13 cellular contexts compared by ENCODE assay signal in the genomic region with DNA sequence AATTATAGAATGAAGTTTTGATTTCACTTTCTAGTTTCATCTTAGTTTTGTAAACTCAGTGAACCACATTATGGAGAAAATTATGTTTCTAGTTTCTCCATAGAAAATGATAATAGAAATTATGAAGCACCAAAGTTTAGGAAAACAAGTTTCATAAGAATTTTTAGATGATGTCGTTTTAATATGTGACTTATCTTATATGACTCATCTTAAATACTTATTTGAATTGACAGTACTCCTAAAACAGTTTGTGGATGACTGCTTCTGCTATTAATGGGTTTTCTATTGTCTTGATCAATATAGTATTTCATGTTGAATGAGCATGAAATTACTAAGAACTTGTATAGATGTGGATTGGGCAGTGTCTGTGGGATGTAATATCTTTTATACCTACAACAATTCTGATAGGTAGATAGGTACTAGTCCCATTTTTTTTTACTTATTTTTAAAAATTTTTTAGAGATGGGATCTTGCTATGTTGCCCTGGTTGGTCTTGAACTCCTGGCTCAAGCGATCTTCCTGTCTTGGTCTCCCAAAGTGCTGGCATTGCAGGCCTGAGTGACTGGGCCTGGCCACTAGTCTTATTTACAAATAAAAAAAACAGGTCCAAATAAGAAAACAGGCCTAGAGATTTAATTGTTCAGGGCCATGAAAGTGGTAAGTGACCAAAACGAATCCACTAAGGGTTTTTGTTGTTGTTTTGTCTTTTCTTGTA. TPM values are rescaled to one million over a fixed set of nuclear protein-coding genes. Genes with fewer than 3 reads are reported as not detected.
DNase-seq lines count a peak whose midpoint lies in the region; ATAC-seq, FAIRE-seq and TF ChIP-seq lines count a peak whose summit lies in the region.
"Had no signal": no experiment of that assay in that cellular context is flagged by ENCODE, and none has a peak within 500 bp of the region (broad histone marks: within the 10 kb centered on the region; RNA-seq: fewer than 3 reads in every experiment).

No MANE protein-coding gene starts in this region.

- TF ChIP-seq EP300 in GM12878 (IDR thresholded peaks at IDR 0.05; ENCODE audit: borderline replicate concordance in 1 of 2, control insufficient read depth in 1 of 2, low read depth in 2 of 2, low read length in 2 of 2): no peak

- RAD21 ChIA-PET in GM12878 (lab: Charles Lee; ENCODE audit: unreplicated experiment): interaction anchor here (0.7 kb wide), 1 partner anchor 993 kb away, joined by 4 read pairs; no protein-coding TSS in a partner anchor

- intact Hi-C loops in Calu3 (cut with micrococcal nuclease; ENCODE audit: unreplicated experiment) (no loop called here), GM12878 (cut with micrococcal nuclease; ENCODE audit: unreplicated experiment) (no loop called here)

- H3K9me3 Mint-ChIP-seq in Calu3 (ENCODE audit: low read depth, unreplicated experiment): no peaks in the 10 kb centered on the region
- no peaks in the 10 kb centered on the region for H3K9me3 Mint-ChIP-seq in neural progenitor cell

- H3K4me1 ChIP-seq in HUES64 (ENCODE audit: insufficient read depth, low read length): peaks cover 29% of the 10 kb centered on the region
- peaks cover 26% of the 10 kb centered on the region for H3K4me1 ChIP-seq in GM12878 (ENCODE audit: control insufficient read depth, insufficient read depth, low read length)
- peaks cover 26% of the 10 kb centered on the region for H3K4me1 ChIP-seq in neural progenitor cell

- no peak for ATAC-seq in GM12878
- no peak for ATAC-seq in HG03039 (IDR thresholded peaks at IDR 0.05; ENCODE audit: unreplicated experiment)
- ATAC-seq: heart left ventricle, left lobe of liver, Panc1 had no signal

- in situ Hi-C loops in GM12878 (cut with MboI): no loop called here

- H3K36me3 Mint-ChIP-seq in Calu3 (ENCODE audit: insufficient read depth, unreplicated experiment) (peaks cover 31% of the 10 kb centered on the region), neural progenitor cell (peaks cover 6% of the 10 kb centered on the region)

- peaks cover 34% of the 10 kb centered on the region for H3K79me2 ChIP-seq in GM12878 (ENCODE audit: control insufficient read depth, insufficient read depth, low read length)
- peaks cover 76% of the 10 kb centered on the region for H3K79me2 ChIP-seq in neural progenitor cell (ENCODE audit: low read depth)

- SMC1A ChIA-PET in GM12878 (lab: Charles Lee; ENCODE audit: uncharacterized antibody, unreplicated experiment): interaction anchor here (0.7 to 2.6 kb wide), 5 partner anchors 8 to 837 kb away, joined by 3 to 13 read pairs (median 3); no protein-coding TSS in a partner anchor

- no peak overlapping the region; the same call in 1 of the 2 replicates for H3K9ac ChIP-seq in HUES64 (ENCODE audit: low read depth, low read length)
- no peak overlapping the region for H3K9ac ChIP-seq in GM12878 (ENCODE audit: control insufficient read depth, insufficient read depth, low read length)
- H3K9ac ChIP-seq in neural progenitor cell: no peak overlapping the region

- H3K27me3 ChIP-seq in HUES64 (ENCODE audit: insufficient read depth, low read length) (no peaks in the 10 kb centered on the region), GM12878 (replicated peaks in 1 of 2; ENCODE audit: control insufficient read depth in 2 of 2, insufficient read depth in 2 of 2, low read length in 1 of 2) (no peaks in the 10 kb centered on the region), neural progenitor cell (no peaks in the 10 kb centered on the region)
- H3K27me3 ChIP-seq: heart left ventricle had no signal

- TF ChIP-seq POLR2A in GM12878 (IDR thresholded peaks at IDR 0.05; ENCODE audit: low read depth, low read length): no peak

- H3K9me3 ChIP-seq in HUES64 (ENCODE audit: insufficient read depth, low read depth, low read length) (no peaks in the 10 kb centered on the region), GM12878 (replicated peaks; ENCODE audit: control insufficient read depth, insufficient read depth, low read length) (no peaks in the 10 kb centered on the region), neural progenitor cell (ENCODE audit: low read depth) (no peaks in the 10 kb centered on the region)
- H3K9me3 ChIP-seq: HAP-1, heart left ventricle had no signal

- H3K4me3 Mint-ChIP-seq in Calu3 (ENCODE audit: low read depth, unreplicated experiment): no peak overlapping the region
- H3K4me3 Mint-ChIP-seq in neural progenitor cell: no peak overlapping the region

- CTCF ChIA-PET in Calu3 (lab: Charles Lee): no interaction called here
- CTCF ChIA-PET in GM12878 (lab: Yijun Ruan, JAX): interaction anchor here (0.7 to 1.6 kb wide), 3 partner anchors 33 to 703 kb away, joined by 3 to 5 read pairs (median 3); no protein-coding TSS in a partner anchor

- no peak for TF ChIP-seq CTCF in Calu3 (IDR thresholded peaks at IDR 0.05; ENCODE audit: unreplicated experiment)
- TF ChIP-seq CTCF in GM12878 (IDR thresholded peaks at IDR 0.05 in 2 of 3, conservative IDR thresholded peaks at IDR 0.05 in 1 of 3; ENCODE audit: control insufficient read depth in 2 of 3, extremely low read depth in 1 of 3, insufficient read depth in 1 of 3, low read depth in 3 of 3, low read length in 3 of 3): no peak
- no peak for TF ChIP-seq CTCF in neural progenitor cell (IDR thresholded peaks at IDR 0.05)

- H3K27me3 Mint-ChIP-seq in Calu3 (ENCODE audit: unreplicated experiment) (no peaks in the 10 kb centered on the region), neural progenitor cell (ENCODE audit: insufficient read depth, low read depth) (no peaks in the 10 kb centered on the region)

- no peak for DNase-seq in Calu3
- no peak for DNase-seq in GM12878 (ENCODE audit: low read depth, low spot score)
- no peak for DNase-seq in neural progenitor cell (ENCODE audit: low spot score)
- no peak for DNase-seq in amniotic stem cell (lab: John Stamatoyannopoulos, UW)
- no peak for DNase-seq in NOMO-1 treated with DMSO at 0.1 percent for 48 hours (lab: John Stamatoyannopoulos, UW; ENCODE audit: unreplicated experiment)
- DNase-seq: activated naive CD4-positive, alpha-beta T cell; heart left ventricle had no signal

- no peaks in the 10 kb centered on the region for H4K20me1 ChIP-seq in GM12878 (ENCODE audit: control insufficient read depth, insufficient read depth)
- H4K20me1 ChIP-seq in neural progenitor cell (ENCODE audit: low read depth): peaks cover 52% of the 10 kb centered on the region

- TF ChIP-seq RAD21 in GM12878 (IDR thresholded peaks at IDR 0.05; ENCODE audit: insufficient read depth, low read depth, low read length): no peak

- no peak overlapping the region for H2AFZ ChIP-seq in GM12878 (ENCODE audit: control insufficient read depth, low read depth, low read length)
- no peak overlapping the region for H2AFZ ChIP-seq in neural progenitor cell (replicated peaks)

- BruUV-seq in Calu3 (replicated peaks; lab: Mats Ljungman, UMichigan) (TSS peak; percentile 3), GM12878 (replicated peaks; lab: Mats Ljungman, UMichigan) (no TSS peak)

- POLR2A ChIA-PET in GM12878 (lab: Charles Lee): interaction anchor here (0.5 to 0.7 kb wide), 4 partner anchors 13 to 711 kb away, joined by 3 to 5 read pairs (median 4); no protein-coding TSS in a partner anchor

- H3K27ac ChIP-seq in HUES64 (ENCODE audit: low read depth, low read length) (peak overlapping the region; percentile 80), GM12878 (ENCODE audit: control insufficient read depth, insufficient read depth) (no peak overlapping the region), neural progenitor cell (peak overlapping the region; percentile 39)
- H3K27ac ChIP-seq: HL-60 had no signal

- peak overlapping the region; percentile 13; the same call in 1 of the 2 replicates for H3K4me2 ChIP-seq in GM12878 (ENCODE audit: control insufficient read depth, insufficient read depth)
- peak overlapping the region; percentile 40 for H3K4me2 ChIP-seq in neural progenitor cell

- H3K4me1 Mint-ChIP-seq in Calu3 (ENCODE audit: low read depth, unreplicated experiment): peaks cover 23% of the 10 kb centered on the region
- peaks cover 29% of the 10 kb centered on the region for H3K4me1 Mint-ChIP-seq in neural progenitor cell

- no peaks in the 10 kb centered on the region for H3K36me3 ChIP-seq in HUES64 (ENCODE audit: insufficient read depth, low read length)
- H3K36me3 ChIP-seq in GM12878 (ENCODE audit: control insufficient read depth in 2 of 2, insufficient read depth in 2 of 2, low read length in 1 of 2): no peaks in the 10 kb centered on the region
- no peaks in the 10 kb centered on the region for H3K36me3 ChIP-seq in neural progenitor cell
- H3K36me3 ChIP-seq: HAP-1 had no signal

- H3K27ac Mint-ChIP-seq in Calu3 (ENCODE audit: unreplicated experiment) (no peak overlapping the region), neural progenitor cell (no peak overlapping the region)

- H3F3A ChIP-seq in neural progenitor cell (ENCODE audit: low read depth): peaks cover 43% of the 10 kb centered on the region

- FAIRE-seq in GM12878 (lab: Jason Lieb, UNC): no peak

- 84% methylated on average over 2 of the region's 3 CpGs for WGBS in HUES64
- WGBS in GM12878 (ENCODE audit: insufficient coverage, insufficient replicate concordance, low lambda C conversion rate, missing lambda C conversion rate): 52% methylated on average over 3 of the region's 3 CpGs

- H3K4me3 ChIP-seq in HUES64 (ENCODE audit: low read length): no peak overlapping the region
- H3K4me3 ChIP-seq in GM12878: 0 out of 2 replicates have a peak overlapping the region, but pooled peaks have one; percentile 12
- no peak overlapping the region for H3K4me3 ChIP-seq in neural progenitor cell
- H3K4me3 ChIP-seq: HAP-1 had no signal

RNA-seq across cellular contexts. Expression of a gene that starts 3.7 kb away (rescaled TPM):
- total RNA-seq in Calu3 (2022) (31.1 and 32.0 TPM in 2 replicates), GM12878 (2014; rRNA removed) (9.0 and 12.9 TPM in 2 replicates), GM12878 (2014; rRNA removed; fragmentation: Illumina TruSeq; extraction: Trizol) (9.7 and 10.1 TPM in 2 replicates), GM12878 (2021) (7.0 and 7.5 TPM in 2 replicates), neural progenitor cell (ENCODE audit: low replicate concordance) (71.7 and 121 TPM in 2 replicates)
- polyA plus RNA-seq in HUES64 (2013, experiment 1 of 2): 20.7 TPM
- polyA plus RNA-seq in HUES64 (2013, experiment 2 of 2): 22.4 TPM
- total RNA-seq in GM12878 (2013; cell fraction: nucleolus; rRNA removed): 102 and 117 TPM in 2 replicates
- polyA plus RNA-seq in GM12878 (2011; ENCODE audit: low read depth): 11.0 TPM
- polyA plus RNA-seq in GM12878 (2011; rRNA removed) (30.9 and 36.9 TPM in 2 replicates), GM12878 (2014; fragmentation: Illumina TruSeq; extraction: Trizol) (8.0 and 8.4 TPM in 2 replicates), GM12878 (2014; fragmentation: Nextera tagmentation; extraction: Ambion mirVana) (10 to 100 TPM in 1 of 2 experiments, 1 to 10 TPM in 1; 8.5 to 10.2 TPM), GM12878 (2014; rRNA removed) (5.8 and 6.1 TPM in 2 replicates), GM12878 (2016; fragmentation: Nextera tagmentation; extraction: Ambion mirVana) (10 to 100 TPM; 11.4 to 11.5 TPM)
- 14.2 and 23.9 TPM in 2 replicates for polyA plus RNA-seq in GM12878 (2011; cell fraction: cytosol; rRNA removed)
- polyA plus RNA-seq in GM12878 (2011; cell fraction: nucleus; rRNA removed): 20.4 and 27.3 TPM in 2 replicates
- polyA plus RNA-seq in GM12878 (2012): 27.3 and 28.4 TPM in 2 replicates
- polyA minus RNA-seq in GM12878 (2011; rRNA and poly(A)+ RNA removed): 34.5 and 48.2 TPM in 2 replicates
- polyA minus RNA-seq in GM12878 (2011; cell fraction: cytosol; rRNA and poly(A)+ RNA removed): 10.1 and 10.2 TPM in 2 replicates
- 24.0 and 27.3 TPM in 2 replicates for polyA minus RNA-seq in GM12878 (2011; cell fraction: nucleus; rRNA and poly(A)+ RNA removed)
